8 cellular contexts compared by ENCODE assay signal in the genomic region with DNA sequence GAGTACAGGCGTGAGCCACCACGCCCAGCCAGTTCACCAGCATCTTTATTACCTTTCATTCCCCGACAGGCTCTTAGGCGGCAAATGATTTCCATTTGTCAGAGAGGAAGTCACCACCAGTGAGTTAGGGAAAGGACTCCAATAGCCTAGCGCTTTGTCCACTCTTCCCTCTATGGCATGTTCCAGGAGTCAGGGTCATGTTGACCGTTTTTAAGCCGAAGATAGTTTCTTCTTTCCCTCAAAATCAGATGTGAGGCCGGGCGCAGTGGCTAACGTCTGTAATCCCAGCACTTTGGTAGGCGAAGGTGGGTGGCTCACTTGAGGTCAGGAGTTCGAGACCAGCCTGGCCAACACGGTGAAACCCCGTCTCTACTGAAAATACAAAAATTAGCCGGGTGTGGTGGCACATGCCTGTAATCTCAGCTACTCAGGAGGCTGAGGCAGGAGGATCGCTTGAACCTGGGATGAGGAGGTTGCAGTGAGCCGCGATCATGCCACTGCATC. TPM values are rescaled to one million over a fixed set of nuclear protein-coding genes. Genes with fewer than 3 reads are reported as not detected.
DNase-seq lines count a peak whose midpoint lies in the region; ATAC-seq and TF ChIP-seq lines count a peak whose summit lies in the region.
"Not testable (repeated sequence)": the region's sequence is repeated elsewhere in the genome, so short reads cannot be mapped to it uniquely, and the experiment has no call there.

No MANE protein-coding gene starts in this region.

- TF ChIP-seq CTCF in 22Rv1 (IDR thresholded peaks at IDR 0.05); Peyer's patch (IDR thresholded peaks at IDR 0.05); chondrocyte (IDR thresholded peaks at IDR 0.05); cardiac muscle cell (IDR thresholded peaks at IDR 0.05; ENCODE audit: low read depth, low read length): not testable (repeated sequence)

- peak overlapping the region in 2 of 3 donors; percentile 54 to 93 for H3K9ac ChIP-seq in skeletal muscle tissue (ENCODE audit: low read depth in 1 of 3, low read length in 3 of 3)

- not testable (repeated sequence) for H3K27me3 ChIP-seq in HAP-1 (ENCODE audit: low read depth); Peyer's patch; cardiac muscle cell; muscle layer of duodenum (ENCODE audit: low read depth, low read length); skeletal muscle tissue (ENCODE audit: control insufficient read depth in 3 of 3, insufficient read depth in 3 of 3, low read length in 3 of 3)

- H3K9me3 Mint-ChIP-seq in activated T-helper 17 cell treated with anti-CD3 and anti-CD28 coated beads, Interleukin-2, amount 50 U/mL, for 72 hours; chondrocyte (ENCODE audit: low read depth): not testable (repeated sequence)

- H3K4me1 Mint-ChIP-seq in activated T-helper 17 cell treated with anti-CD3 and anti-CD28 coated beads, Interleukin-2, amount 50 U/mL, for 72 hours, result peaks cover 19% of the 10 kb centered on the region
- peaks cover 44% of the 10 kb centered on the region for H3K4me1 Mint-ChIP-seq in chondrocyte (ENCODE audit: low read depth)

- not testable (repeated sequence) for TF ChIP-seq POLR2A in Peyer's patch (IDR thresholded peaks at IDR 0.05)

- H3K36me3 Mint-ChIP-seq in activated T-helper 17 cell treated with anti-CD3 and anti-CD28 coated beads, Interleukin-2, amount 50 U/mL, for 72 hours (ENCODE audit: low read depth), result peaks cover 26% of the 10 kb centered on the region
- H3K36me3 Mint-ChIP-seq in chondrocyte (ENCODE audit: low read depth), result not testable (repeated sequence)

- peak overlapping the region; percentile 98 for H3K27ac ChIP-seq in 22Rv1
- H3K27ac ChIP-seq in Peyer's patch, result peak overlapping the region; percentile 88 to 92 (median 89)
- peak overlapping the region; percentile 97 for H3K27ac ChIP-seq in cardiac muscle cell
- peak overlapping the region; percentile 55 for H3K27ac ChIP-seq in muscle layer of duodenum (ENCODE audit: low read length)
- H3K27ac ChIP-seq in skeletal muscle tissue (ENCODE audit: low read depth, low read length), result peak overlapping the region; percentile 93

- not testable (repeated sequence) for DNase-seq in HAP-1 (ENCODE audit: low spot score in 2 of 2); chondrocyte (ENCODE audit: low spot score); cardiac muscle cell (ENCODE audit: low read depth in 1 of 2, low spot score in 1 of 2)
- DNase-seq in Peyer's patch, result peak in 1 of 3 donors; percentile 27

- peak overlapping the region; percentile 84 for H3K4me3 Mint-ChIP-seq in activated T-helper 17 cell treated with anti-CD3 and anti-CD28 coated beads, Interleukin-2, amount 50 U/mL, for 72 hours
- H3K4me3 Mint-ChIP-seq in chondrocyte (ENCODE audit: unreplicated experiment), result peak overlapping the region; percentile 89

- H3K4me1 ChIP-seq in HAP-1, result peaks cover 24% of the 10 kb centered on the region
- H3K4me1 ChIP-seq in Peyer's patch, result peaks cover 4 to 33% (median 10%) of the 10 kb centered on the region in 4 donors
- peaks cover 15% of the 10 kb centered on the region for H3K4me1 ChIP-seq in cardiac muscle cell (ENCODE audit: low read depth)
- H3K4me1 ChIP-seq in muscle layer of duodenum (ENCODE audit: control insufficient read depth in 1 of 2, insufficient read depth in 2 of 2, low read length in 2 of 2), result peaks cover 18 to 37% of the 10 kb centered on the region in 2 donors
- peaks cover 36 to 53% (median 40%) of the 10 kb centered on the region in 3 donors for H3K4me1 ChIP-seq in skeletal muscle tissue (ENCODE audit: control insufficient read depth in 3 of 3, insufficient read depth in 3 of 3, low read length in 3 of 3)

- H3K9me3 ChIP-seq in HAP-1; Peyer's patch; cardiac muscle cell (ENCODE audit: low read depth); muscle layer of duodenum (ENCODE audit: control insufficient read depth in 1 of 2, low read length in 2 of 2); skeletal muscle tissue (ENCODE audit: control insufficient read depth in 3 of 3, low read length in 3 of 3): not testable (repeated sequence)

- H3K4me3 ChIP-seq in HAP-1 (peak overlapping the region; percentile 71), Peyer's patch (peak overlapping the region in 3 of 4 donors; percentile 73 to 97 (median 85)), muscle layer of duodenum (ENCODE audit: low read depth in 1 of 2, low read length in 2 of 2) (peak overlapping the region in 1 of 2 donors; percentile 87), skeletal muscle tissue (ENCODE audit: low read length in 3 of 3) (peak overlapping the region; percentile 39 to 90 (median 88))
- H3K4me3 ChIP-seq in cardiac muscle cell, result not testable (repeated sequence)

- not testable (repeated sequence) for ATAC-seq in activated T-helper 17 cell treated with anti-CD3 and anti-CD28 coated beads, Interleukin-2, amount 50 U/mL, for 72 hours (replicated peaks)

- peak overlapping the region; percentile 96 for H3K27ac Mint-ChIP-seq in activated T-helper 17 cell treated with anti-CD3 and anti-CD28 coated beads, Interleukin-2, amount 50 U/mL, for 72 hours
- H3K27ac Mint-ChIP-seq in chondrocyte (ENCODE audit: unreplicated experiment), result peak overlapping the region; percentile 100

- in situ Hi-C loops in HAP-1 (cut with MboI; ENCODE audit: low sequenced_read_pairs), result loop anchor here (5.0 kb wide), 1 partner anchor 94 kb away; no protein-coding TSS in a partner anchor

- H3K36me3 ChIP-seq in HAP-1 (replicated peaks); Peyer's patch; cardiac muscle cell; muscle layer of duodenum (ENCODE audit: control insufficient read depth in 1 of 2, insufficient read depth in 2 of 2, low read length in 2 of 2); skeletal muscle tissue (ENCODE audit: control insufficient read depth in 3 of 3, insufficient read depth in 3 of 3, low read length in 3 of 3): not testable (repeated sequence)

- H3K27me3 Mint-ChIP-seq in activated T-helper 17 cell treated with anti-CD3 and anti-CD28 coated beads, Interleukin-2, amount 50 U/mL, for 72 hours; chondrocyte (ENCODE audit: low read depth): not testable (repeated sequence)

RNA-seq across cellular contexts. Expression of a gene that starts 1.6 kb away (rescaled TPM):
- total RNA-seq in Peyer's patch (10 to 100 TPM; 10.7 to 38.6 (median 33.1) TPM), chondrocyte (37.0 to 58.2 TPM (median 41.2 TPM) in 3 replicates), cardiac muscle cell (31.4 and 36.0 TPM in 2 replicates), skeletal muscle tissue (8.4 TPM)
- total RNA-seq in activated T-helper 17 cell treated with anti-CD3 and anti-CD28 coated beads, Interleukin-2, amount 50 U/mL, for 72 hours, result 10 to 100 TPM; 57.6 to 85.7 TPM
- polyA plus RNA-seq in cardiac muscle cell, result 57.9 and 77.3 TPM in 2 replicates

RNA-seq across cellular contexts. Expression of a gene that starts 3.9 kb away (rescaled TPM):
- total RNA-seq in Peyer's patch (100 to 1,000 TPM in 1 of 4 donors, 10 to 100 TPM in 3; 13.2 to 107 (median 81.8) TPM), chondrocyte (11.8 to 13.2 TPM (median 12.1 TPM) in 3 replicates), cardiac muscle cell (16.4 and 20.8 TPM in 2 replicates), skeletal muscle tissue (2.1 TPM)
- total RNA-seq in activated T-helper 17 cell treated with anti-CD3 and anti-CD28 coated beads, Interleukin-2, amount 50 U/mL, for 72 hours, result 10 to 100 TPM; 16.5 to 26.4 TPM
- polyA plus RNA-seq in cardiac muscle cell, result 11.1 and 14.8 TPM in 2 replicates

RNA-seq across cellular contexts. Expression of a gene that starts 18.2 kb away (rescaled TPM):
- total RNA-seq in Peyer's patch (10 to 100 TPM; 28.1 to 67.9 (median 49.0) TPM), chondrocyte (16.9 to 22.9 TPM (median 21.9 TPM) in 3 replicates), cardiac muscle cell (21.6 and 28.2 TPM in 2 replicates), skeletal muscle tissue (18.3 TPM)
- 10 to 100 TPM; 41.6 to 47.5 TPM for total RNA-seq in activated T-helper 17 cell treated with anti-CD3 and anti-CD28 coated beads, Interleukin-2, amount 50 U/mL, for 72 hours
- polyA plus RNA-seq in cardiac muscle cell, result 33.2 and 34.1 TPM in 2 replicates

RNA-seq across cellular contexts. Expression of a gene that starts 18.5 kb away (rescaled TPM):
- total RNA-seq in Peyer's patch (10 to 100 TPM; 10.7 to 21.7 (median 15.0) TPM), chondrocyte (16.1 to 21.3 TPM (median 16.7 TPM) in 3 replicates), cardiac muscle cell (9.6 and 17.2 TPM in 2 replicates), skeletal muscle tissue (6.8 TPM)
- 10 to 100 TPM; 15.7 to 26.3 TPM for total RNA-seq in activated T-helper 17 cell treated with anti-CD3 and anti-CD28 coated beads, Interleukin-2, amount 50 U/mL, for 72 hours
- 55.2 and 92.9 TPM in 2 replicates for polyA plus RNA-seq in cardiac muscle cell

RNA-seq across cellular contexts. Expression of a gene that starts 35.6 kb away (rescaled TPM):
- total RNA-seq in Peyer's patch (10 to 100 TPM; 26.3 to 72.6 (median 37.2) TPM), chondrocyte (28.0 to 30.3 TPM (median 30.1 TPM) in 3 replicates), cardiac muscle cell (22.1 and 34.1 TPM in 2 replicates), skeletal muscle tissue (21.4 TPM)
- 10 to 100 TPM; 31.7 to 33.7 TPM for total RNA-seq in activated T-helper 17 cell treated with anti-CD3 and anti-CD28 coated beads, Interleukin-2, amount 50 U/mL, for 72 hours
- 22.3 and 23.7 TPM in 2 replicates for polyA plus RNA-seq in cardiac muscle cell
